Comparison of ENCODE assay signal across 18 cellular contexts in genomic region chr9:127744407-127745110, GRCh38. TPM values are rescaled to one million over a fixed set of nuclear protein-coding genes. Genes with fewer than 3 reads are reported as not detected.
DNase-seq lines count a peak whose midpoint lies in the region; ATAC-seq and TF ChIP-seq lines count a peak whose summit lies in the region.
"Had no signal": no experiment of that assay in that cellular context is flagged by ENCODE, and none has a peak within 500 bp of the region (broad histone marks: within the 10 kb centered on the region; RNA-seq: fewer than 3 reads in every experiment).

No MANE protein-coding gene starts in this region.

- no peak overlapping the region for H4K8ac ChIP-seq in neuronal stem cell (ENCODE audit: low read depth, low read length)

- H3K4me3 Mint-ChIP-seq in effector memory CD8-positive, alpha-beta T cell = no peak overlapping the region
- H3K4me3 Mint-ChIP-seq: CD8-positive, alpha-beta T cell; GM23338; H9 had no signal

- no peak overlapping the region for H3K23ac ChIP-seq in neuronal stem cell (ENCODE audit: low read depth, low read length, poor library complexity)

- no peak overlapping the region for H4K91ac ChIP-seq in neuronal stem cell (ENCODE audit: low read depth, low read length, poor library complexity)

- peaks cover 3 to 9% of the 10 kb centered on the region in 2 donors for H3K4me1 Mint-ChIP-seq in effector memory CD8-positive, alpha-beta T cell (ENCODE audit: low read depth in 2 of 2)

- peaks cover 93% of the 10 kb centered on the region for H3K36me3 Mint-ChIP-seq in effector memory CD8-positive, alpha-beta T cell (ENCODE audit: insufficient read depth)

- DNase-seq in right cardiac atrium (peak in 2 of 3 donors; percentile 45 to 52), right atrium auricular region (ENCODE audit: low spot score) (no peak), neuronal stem cell (ENCODE audit: low spot score) (no peak), Kasumi-1 (lab: John Stamatoyannopoulos, UW) (no peak), hippocampal formation (lab: John Stamatoyannopoulos, UW) (no peak)
- DNase-seq in effector memory CD8-positive, alpha-beta T cell = no peak
- DNase-seq: BE2C; CD8-positive, alpha-beta T cell; COR-L47; DND-41; GDM1; H9; IMR-90; KBM-7 had no signal

- H2BK12ac ChIP-seq in neuronal stem cell (ENCODE audit: low read length) = no peak overlapping the region

- no peaks in the 10 kb centered on the region for H3K27me3 Mint-ChIP-seq in effector memory CD8-positive, alpha-beta T cell

- H3K18ac ChIP-seq in neuronal stem cell (ENCODE audit: low read length) = no peak overlapping the region

- H3K9me3 ChIP-seq in right cardiac atrium (ENCODE audit: control insufficient read depth, low read length) (no peaks in the 10 kb centered on the region), right atrium auricular region (no peaks in the 10 kb centered on the region), neuronal stem cell (replicated peaks in 1 of 2; ENCODE audit: control insufficient read depth in 2 of 2, insufficient read depth in 1 of 2, low read depth in 1 of 2, low read length in 2 of 2) (no peaks in the 10 kb centered on the region)
- H3K9me3 ChIP-seq: BE2C had no signal

- peak overlapping the region; percentile 64 for H2AK5ac ChIP-seq in neuronal stem cell (ENCODE audit: low read depth, low read length)

- H3K27me3 ChIP-seq in right cardiac atrium (ENCODE audit: control insufficient read depth, insufficient read depth) (no peaks in the 10 kb centered on the region), right atrium auricular region (no peaks in the 10 kb centered on the region), neuronal stem cell (ENCODE audit: control insufficient read depth in 3 of 3, insufficient read depth in 3 of 3, low read depth in 1 of 3, low read length in 3 of 3) (peaks cover 0 to 25% (median 0%) of the 10 kb centered on the region in 3 experiments)
- H3K27me3 ChIP-seq: BE2C had no signal

- no peaks in the 10 kb centered on the region for H3K9me3 Mint-ChIP-seq in effector memory CD8-positive, alpha-beta T cell
- H3K9me3 Mint-ChIP-seq: CD8-positive, alpha-beta T cell; GM23338; H9 had no signal

- no peak overlapping the region for H2AFZ ChIP-seq in neuronal stem cell (ENCODE audit: low read length)
- H2AFZ ChIP-seq: GM23338 had no signal

- peaks cover 1% of the 10 kb centered on the region for H3K79me1 ChIP-seq in neuronal stem cell (ENCODE audit: low read depth, low read length)

- no peak overlapping the region for H3K4me3 ChIP-seq in right cardiac atrium (ENCODE audit: low read length)
- no peak overlapping the region for H3K4me3 ChIP-seq in right atrium auricular region
- peak overlapping the region in 1 of 2 donors; percentile 51 for H3K4me3 ChIP-seq in neuronal stem cell (ENCODE audit: low read length in 2 of 2)
- H3K4me3 ChIP-seq: GM23338 had no signal

- no peak overlapping the region for H3K9ac ChIP-seq in neuronal stem cell (ENCODE audit: low read depth, low read length, poor library complexity)

- ATAC-seq in right cardiac atrium = no peak
- no peak for ATAC-seq in effector memory CD8-positive, alpha-beta T cell (replicated peaks)
- ATAC-seq in GM18498 (IDR thresholded peaks at IDR 0.05; ENCODE audit: unreplicated experiment) = no peak
- ATAC-seq: CD8-positive, alpha-beta T cell; GM23338 had no signal

- H3K27ac ChIP-seq in right cardiac atrium (ENCODE audit: low read length) (no peak overlapping the region), right atrium auricular region (no peak overlapping the region), neuronal stem cell (replicated peaks; ENCODE audit: low read length) (no peak overlapping the region)
- H3K27ac ChIP-seq: C4-2B had no signal

- H2BK5ac ChIP-seq in neuronal stem cell (ENCODE audit: low read length) = no peak overlapping the region

- H3K36me3 ChIP-seq in right atrium auricular region (peaks cover 3% of the 10 kb centered on the region), neuronal stem cell (replicated peaks in 1 of 2; ENCODE audit: control insufficient read depth in 2 of 2, insufficient read depth in 2 of 2, low read length in 2 of 2) (peaks cover 0 to 15% of the 10 kb centered on the region in 2 donors)

- H2BK120ac ChIP-seq in neuronal stem cell (ENCODE audit: low read depth, low read length) = no peak overlapping the region

- H3K4ac ChIP-seq in neuronal stem cell (ENCODE audit: low read length) = no peak overlapping the region

- TF ChIP-seq CTCF in right atrium auricular region (IDR thresholded peaks at IDR 0.05) = no peak

- intact Hi-C loops in right cardiac atrium (cut with DNase I) = no loop called here

- H3K4me1 ChIP-seq in right cardiac atrium (ENCODE audit: control insufficient read depth, insufficient read depth, low read length) = no peaks in the 10 kb centered on the region
- peaks cover 0 to 8% of the 10 kb centered on the region in 2 donors for H3K4me1 ChIP-seq in right atrium auricular region
- H3K4me1 ChIP-seq in neuronal stem cell (ENCODE audit: control insufficient read depth in 2 of 2, insufficient read depth in 1 of 2, low read depth in 1 of 2, low read length in 2 of 2) = peaks cover 2 to 9% of the 10 kb centered on the region in 2 donors

- no peak overlapping the region for H3K4me2 ChIP-seq in neuronal stem cell (ENCODE audit: insufficient read depth, low read length, poor library complexity, severe bottlenecking)
- H3K4me2 ChIP-seq: GM23338 had no signal

- no peak overlapping the region for H2BK15ac ChIP-seq in neuronal stem cell (ENCODE audit: low read length)

- peak overlapping the region; percentile 29 to 55 for H3K27ac Mint-ChIP-seq in effector memory CD8-positive, alpha-beta T cell
- H3K27ac Mint-ChIP-seq: GM23338, H9 had no signal

- H3K14ac ChIP-seq in neuronal stem cell (ENCODE audit: low read length) = no peak overlapping the region

- 88% methylated on average over 19 of the region's 19 CpGs for WGBS in right cardiac atrium
- no CpG with 5 or more reads among the region's 19 CpGs for WGBS in neuronal stem cell (ENCODE audit: extremely low coverage in 2 of 2, insufficient read length in 2 of 2, insufficient replicate concordance in 1 of 2), 2 donors

RNA-seq across cellular contexts. Expression of gene TOR2A, which starts 9.5 kb away (rescaled TPM):
- total RNA-seq in right cardiac atrium = 1 to 10 TPM; 3.1 to 3.9 (median 3.5) TPM
- 3.7 TPM for polyA plus RNA-seq in right cardiac atrium
- 1 to 10 TPM; 3.9 to 7.0 TPM for total RNA-seq in right atrium auricular region
- polyA plus RNA-seq in neuronal stem cell (2013, experiment 1 of 2) = 16.4 TPM
- polyA plus RNA-seq in neuronal stem cell (2013, experiment 2 of 2) = 16.7 TPM

RNA-seq across cellular contexts. Expression of gene TTC16, which starts 28.7 kb away (rescaled TPM):
- total RNA-seq in right cardiac atrium = under 1 TPM in 3 of 4 donors, not detected in 1; 0.06 to 0.14 (median 0.11) TPM
- polyA plus RNA-seq in right cardiac atrium = 0.14 TPM
- total RNA-seq in right atrium auricular region = under 1 TPM; 0.11 to 0.16 TPM
- not detected for polyA plus RNA-seq in neuronal stem cell (2013, experiment 1 of 2)
- polyA plus RNA-seq in neuronal stem cell (2013, experiment 2 of 2) = not detected
- total RNA-seq: GM23338, H9, IMR-90 had no signal
- polyA plus RNA-seq: GM23338 had no signal

RNA-seq across cellular contexts. Expression of gene PTRH1, which starts 29.1 kb away (rescaled TPM):
- total RNA-seq in right cardiac atrium (10 to 100 TPM in 3 of 4 donors, 1 to 10 TPM in 1; 8.7 to 15.0 (median 11.6) TPM), right atrium auricular region (10 to 100 TPM; 16.5 to 16.7 TPM)
- 16.3 TPM for polyA plus RNA-seq in right cardiac atrium
- polyA plus RNA-seq in neuronal stem cell (2013, experiment 1 of 2) = 4.0 TPM
- 3.8 TPM for polyA plus RNA-seq in neuronal stem cell (2013, experiment 2 of 2)

RNA-seq across cellular contexts. Expression of gene SH2D3C, which starts 33.9 kb away (rescaled TPM):
- total RNA-seq in right cardiac atrium = 10 to 100 TPM in 3 of 4 donors, 1 to 10 TPM in 1; 9.4 to 15.5 (median 12.7) TPM
- 17.4 TPM for polyA plus RNA-seq in right cardiac atrium
- 10 to 100 TPM; 11.5 to 16.5 TPM for total RNA-seq in right atrium auricular region
- polyA plus RNA-seq in neuronal stem cell (2013, experiment 1 of 2) = 2.8 TPM
- polyA plus RNA-seq in neuronal stem cell (2013, experiment 2 of 2) = 2.5 TPM

RNA-seq across cellular contexts. Expression of gene CFAP157, which starts 37.8 kb away (rescaled TPM):
- total RNA-seq in right cardiac atrium = not detected
- 0.18 TPM for polyA plus RNA-seq in right cardiac atrium
- total RNA-seq in right atrium auricular region = not detected
- polyA plus RNA-seq in neuronal stem cell (2013, experiment 1 of 2) = 0.03 TPM
- 0.06 TPM for polyA plus RNA-seq in neuronal stem cell (2013, experiment 2 of 2)
- total RNA-seq: A172, IMR-90 had no signal
- polyA plus RNA-seq: IMR-90 had no signal

Comparison
In these comparisons a context has a peak if more than half of its experiments do, and no peak if none do; other contexts are left out.
1. DNase-seq: peak in right cardiac atrium (2 of 3); none in right atrium auricular region (single experiment), effector memory CD8-positive, alpha-beta T cell (0 of 3), neuronal stem cell (single experiment), Kasumi-1 (0 of 2) and hippocampal formation (0 of 2).